In genomic region chr17:45233423-45233924, GRCh38 we compare ENCODE assay signal across 1 cellular context.
TF ChIP-seq lines count a peak whose summit lies in the region.

No MANE protein-coding gene starts in this region.

TF ChIP-seq in endothelial cell of umbilical vein, 7 proteins besides CTCF, POLR2A, EP300 and RAD21 (continued from another document):
- TF ChIP-seq MAX (IDR thresholded peaks at IDR 0.05; ENCODE audit: insufficient read depth, insufficient read length) (no peak), EZH2 (IDR thresholded peaks at IDR 0.05; ENCODE audit: borderline replicate concordance, low read depth, low read length, severe bottlenecking) (peak; percentile 28)
